25 cellular contexts compared by ENCODE assay signal in the genomic region with DNA sequence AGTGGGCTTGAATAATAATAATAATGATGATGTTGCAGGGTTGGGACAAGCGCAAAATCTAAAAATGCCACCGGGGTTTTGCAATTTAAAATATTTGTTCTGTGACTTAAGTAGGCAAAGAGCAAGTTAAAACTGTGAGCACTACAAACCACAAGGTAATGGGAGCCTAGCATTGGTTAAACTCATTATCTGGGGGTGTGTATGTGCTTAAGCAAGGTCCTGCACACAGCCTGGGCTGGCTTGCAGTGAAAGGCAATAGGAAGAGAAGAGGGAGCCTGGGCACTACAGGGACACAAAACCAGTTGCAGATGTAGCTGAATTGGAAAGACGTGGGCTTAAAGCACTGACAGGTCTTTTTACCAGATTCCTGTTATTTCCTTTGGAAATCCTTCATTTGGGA. TPM values are rescaled to one million over a fixed set of nuclear protein-coding genes. Genes with fewer than 3 reads are reported as not detected.
DNase-seq lines count a peak whose midpoint lies in the region.
"Had no signal": no experiment of that assay in that cellular context is flagged by ENCODE, and none has a peak within 500 bp of the region (broad histone marks: within the 10 kb centered on the region; RNA-seq: fewer than 3 reads in every experiment).

No MANE protein-coding gene starts in this region.

- peak overlapping the region in 1 of 3 donors; percentile 79 for H3K9ac ChIP-seq in skeletal muscle tissue (ENCODE audit: low read depth in 1 of 3, low read length in 3 of 3)

- H3K27ac Mint-ChIP-seq in activated naive CD4-positive, alpha-beta T cell treated with anti-CD3 and anti-CD28 coated beads, Interleukin-2, amount 10 ng/mL, durations not matched to agents 7 days and 5 days = peak overlapping the region; percentile 51
- H3K27ac Mint-ChIP-seq: B cell, H9 had no signal

- CTCF ChIA-PET in activated naive CD4-positive, alpha-beta T cell treated with anti-CD3 and anti-CD28 coated beads, Interleukin-2, amount 10 ng/mL, durations not matched to agents 7 days and 5 days (lab: Charles Lee) = interaction anchor here (1.0 kb wide), 1 partner anchor 8 kb away, joined by 3 read pairs; no protein-coding TSS in a partner anchor

- DNase-seq in activated naive CD4-positive, alpha-beta T cell treated with anti-CD3 and anti-CD28 coated beads, Interleukin-2, amount 10 ng/mL, durations not matched to agents 7 days and 5 days = no peak
- DNase-seq in activated naive CD4-positive, alpha-beta T cell (lab: John Stamatoyannopoulos, UW) = no peak
- peak; percentile 18 for DNase-seq in M059J (ENCODE audit: low read depth)
- peak; percentile 25 for DNase-seq in kidney tubule cell (ENCODE audit: low spot score)
- DNase-seq in activated CD8-positive, alpha-beta memory T cell treated with anti-CD3 and anti-CD28 coated beads, Interleukin-2, amount 50 U/mL, for 4 hours = no peak
- DNase-seq in HT-29 (ENCODE audit: low spot score) = no peak
- DNase-seq in AG08395 (ENCODE audit: low spot score) = no peak
- DNase-seq: 8988T; Caco-2; CD4-positive, alpha-beta memory T cell; DMS 273 treated with DMSO at 0.1 percent for 48 hours; GF-D8; H9; KG1; NCI-H1092 treated with DMSO at 0.1 percent for 48 hours; NCI-H146; NCI-H2029; NCI-H524 treated with DMSO at 0.1 percent for 48 hours; OCI-M1 had no signal

- peaks cover 0 to 28% (median 0%) of the 10 kb centered on the region in 3 donors for H3K4me1 ChIP-seq in skeletal muscle tissue (ENCODE audit: control insufficient read depth in 3 of 3, insufficient read depth in 3 of 3, low read length in 3 of 3)
- H3K4me1 ChIP-seq: Caco-2, SJSA1 had no signal

- H3K36me3 ChIP-seq in skeletal muscle tissue (ENCODE audit: control insufficient read depth in 3 of 3, insufficient read depth in 3 of 3, low read length in 3 of 3) = peaks cover 3 to 17% (median 16%) of the 10 kb centered on the region in 3 donors

- no peaks in the 10 kb centered on the region for H3K27me3 Mint-ChIP-seq in activated naive CD4-positive, alpha-beta T cell treated with anti-CD3 and anti-CD28 coated beads, Interleukin-2, amount 10 ng/mL, durations not matched to agents 7 days and 5 days

- no peak overlapping the region for H3K4me3 Mint-ChIP-seq in activated naive CD4-positive, alpha-beta T cell treated with anti-CD3 and anti-CD28 coated beads, Interleukin-2, amount 10 ng/mL, durations not matched to agents 7 days and 5 days
- H3K4me3 Mint-ChIP-seq: B cell; CD4-positive, alpha-beta memory T cell; H9 had no signal

- no peak overlapping the region for H3K4me3 ChIP-seq in skeletal muscle tissue (ENCODE audit: low read length in 3 of 3)
- H3K4me3 ChIP-seq: SJSA1 had no signal

- H3K4me1 Mint-ChIP-seq in activated naive CD4-positive, alpha-beta T cell treated with anti-CD3 and anti-CD28 coated beads, Interleukin-2, amount 10 ng/mL, durations not matched to agents 7 days and 5 days = no peaks in the 10 kb centered on the region
- H3K4me1 Mint-ChIP-seq: B cell had no signal

- H3K9me3 ChIP-seq in skeletal muscle tissue (ENCODE audit: control insufficient read depth in 3 of 3, low read length in 3 of 3) = no peaks in the 10 kb centered on the region
- H3K9me3 ChIP-seq: Caco-2, SJSA1 had no signal

- H3K36me3 Mint-ChIP-seq in activated naive CD4-positive, alpha-beta T cell treated with anti-CD3 and anti-CD28 coated beads, Interleukin-2, amount 10 ng/mL, durations not matched to agents 7 days and 5 days = peaks cover 20% of the 10 kb centered on the region

- H3K9me3 Mint-ChIP-seq in activated naive CD4-positive, alpha-beta T cell treated with anti-CD3 and anti-CD28 coated beads, Interleukin-2, amount 10 ng/mL, durations not matched to agents 7 days and 5 days = no peaks in the 10 kb centered on the region

- H3K27ac ChIP-seq in skeletal muscle tissue (ENCODE audit: low read depth, low read length) = peak overlapping the region; percentile 92
- H3K27ac ChIP-seq: HL-60, SJSA1 had no signal

- peaks cover 53 to 68% (median 63%) of the 10 kb centered on the region in 3 donors for H3K27me3 ChIP-seq in skeletal muscle tissue (ENCODE audit: control insufficient read depth in 3 of 3, insufficient read depth in 3 of 3, low read length in 3 of 3)
- H3K27me3 ChIP-seq: SJSA1 had no signal

RNA-seq across cellular contexts. Expression of gene SIM1, which starts 11.7 kb away (rescaled TPM):
- total RNA-seq in M059J (2014; rRNA removed; shearing (Covaris generic)) = 6.0 and 7.8 TPM in 2 replicates
- total RNA-seq in skeletal muscle tissue = 1.6 TPM
- total RNA-seq in HT-29 (2014; rRNA removed; shearing (Covaris generic)) = not detected in 2 replicates
- total RNA-seq: B cell; Caco-2; CD4-positive, alpha-beta memory T cell; H9; HT1080; Right ventricle myocardium inferior had no signal

Comparison
In these comparisons a context has a peak if more than half of its experiments do, and no peak if none do; other contexts are left out.
1. DNase-seq: peak in M059J (single experiment) and kidney tubule cell (single experiment); none in activated naive CD4-positive, alpha-beta T cell treated with anti-CD3 and anti-CD28 coated beads, Interleukin-2, amount 10 ng/mL, durations not matched to agents 7 days and 5 days (single experiment), activated naive CD4-positive, alpha-beta T cell (0 of 4), activated CD8-positive, alpha-beta memory T cell treated with anti-CD3 and anti-CD28 coated beads, Interleukin-2, amount 50 U/mL, for 4 hours (single experiment), HT-29 (single experiment) and AG08395 (single experiment).